In genomic region chr10:35268323-35268722, GRCh38 we compare ENCODE assay signal across 19 cellular contexts.
A peak's percentile ranks its signal among the peaks of the same experiment; 100 is the strongest.
DNase-seq lines count a peak whose midpoint lies in the region; ATAC-seq, FAIRE-seq and TF ChIP-seq lines count a peak whose summit lies in the region.
"Had no signal": no experiment of that assay in that cellular context is flagged by ENCODE, and none has a peak within 500 bp of the region (broad histone marks: within the 10 kb centered on the region; RNA-seq: fewer than 3 reads in every experiment).

No MANE protein-coding gene starts in this region.

- no peaks in the 10 kb centered on the region for H3K9me3 ChIP-seq in A549
- no peaks in the 10 kb centered on the region for H3K9me3 ChIP-seq in DND-41 (ENCODE audit: insufficient read depth, low read length, severe bottlenecking)

- no peak overlapping the region for H2AFZ ChIP-seq in DND-41 (ENCODE audit: low read depth, low read length)

- TF ChIP-seq CTCF in A549 (IDR thresholded peaks at IDR 0.05) (no peak), DND-41 (IDR thresholded peaks at IDR 0.05; ENCODE audit: borderline replicate concordance, extremely low read depth, low read length, poor library complexity, severe bottlenecking) (no peak), omental fat pad (IDR thresholded peaks at IDR 0.05) (no peak), Calu3 (IDR thresholded peaks at IDR 0.05; ENCODE audit: unreplicated experiment) (no peak)

- H3K4me1 ChIP-seq in A549, result peaks cover 22% of the 10 kb centered on the region; the same call in 2 of the 3 replicates
- no peaks in the 10 kb centered on the region for H3K4me1 ChIP-seq in DND-41 (ENCODE audit: insufficient read depth, low read length)

- H3K27ac ChIP-seq in A549, result peak overlapping the region; percentile 58 to 60; a peak in 5 of 6 replicates
- no peak overlapping the region for H3K27ac ChIP-seq in DND-41 (ENCODE audit: low read length)
- H3K27ac ChIP-seq: RWPE1 had no signal

- FAIRE-seq in A549 (lab: Jason Lieb, UNC), result no peak
- FAIRE-seq: A204.1, H54 had no signal

- CTCF ChIA-PET in A549 (lab: Yijun Ruan, JAX), result interaction anchor here (0.6 kb wide), 1 partner anchor 236 kb away, joined by 3 read pairs; no protein-coding TSS in a partner anchor
- CTCF ChIA-PET in Calu3 (lab: Charles Lee), result no interaction called here

- no peak for TF ChIP-seq EP300 in A549 (IDR thresholded peaks at IDR 0.05)

- H3K9ac ChIP-seq in DND-41 (ENCODE audit: low read depth, low read length), result no peak overlapping the region

- H3K36me3 Mint-ChIP-seq in dendritic cell treated with granulocyte-macrophage colony-stimulating factor and Interleukin-4, amounts not matched to agents 40 ng/mL and 50 ng/mL, for 4 days (ENCODE audit: low read depth), result no peaks in the 10 kb centered on the region
- H3K36me3 Mint-ChIP-seq in Calu3 (ENCODE audit: insufficient read depth, unreplicated experiment), result no peaks in the 10 kb centered on the region
- H3K36me3 Mint-ChIP-seq: CD8-positive, alpha-beta memory T cell had no signal

- POLR2A ChIA-PET in A549 (lab: Yijun Ruan, JAX), result no interaction called here

- H3K4me2 ChIP-seq in A549 (no peak overlapping the region; the same call in 2 of the 3 replicates), DND-41 (ENCODE audit: insufficient read depth, low read length) (no peak overlapping the region)

- H3K27me3 Mint-ChIP-seq in dendritic cell treated with granulocyte-macrophage colony-stimulating factor and Interleukin-4, amounts not matched to agents 40 ng/mL and 50 ng/mL, for 4 days, result peaks cover 10% of the 10 kb centered on the region
- no peaks in the 10 kb centered on the region for H3K27me3 Mint-ChIP-seq in Calu3 (ENCODE audit: unreplicated experiment)

- no peak; a peak in 1 of 6 replicates for ATAC-seq in A549
- peak; percentile 60; the same call in 2 of the 3 replicates for ATAC-seq in DND-41 (ENCODE audit: insufficient read depth, low read depth)
- peak; percentile 52 for ATAC-seq in omental fat pad (ENCODE audit: low FRiP score)

- no peaks in the 10 kb centered on the region for H3K9me3 Mint-ChIP-seq in dendritic cell treated with granulocyte-macrophage colony-stimulating factor and Interleukin-4, amounts not matched to agents 40 ng/mL and 50 ng/mL, for 4 days
- no peaks in the 10 kb centered on the region for H3K9me3 Mint-ChIP-seq in Calu3 (ENCODE audit: low read depth, unreplicated experiment)

- no peak overlapping the region for H3K4me3 Mint-ChIP-seq in dendritic cell treated with granulocyte-macrophage colony-stimulating factor and Interleukin-4, amounts not matched to agents 40 ng/mL and 50 ng/mL, for 4 days
- no peak overlapping the region for H3K4me3 Mint-ChIP-seq in Calu3 (ENCODE audit: low read depth, unreplicated experiment)
- H3K4me3 Mint-ChIP-seq: CD8-positive, alpha-beta memory T cell had no signal

- H4K20me1 ChIP-seq in DND-41 (ENCODE audit: insufficient read depth, low read length), result no peaks in the 10 kb centered on the region

- H3K36me3 ChIP-seq in DND-41 (ENCODE audit: insufficient read depth, low read length), result no peaks in the 10 kb centered on the region

- peak overlapping the region; percentile 41 for H3K27ac Mint-ChIP-seq in dendritic cell treated with granulocyte-macrophage colony-stimulating factor and Interleukin-4, amounts not matched to agents 40 ng/mL and 50 ng/mL, for 4 days
- H3K27ac Mint-ChIP-seq in Calu3 (ENCODE audit: unreplicated experiment), result no peak overlapping the region
- H3K27ac Mint-ChIP-seq: CD8-positive, alpha-beta memory T cell had no signal

- no peaks in the 10 kb centered on the region for H3K79me2 ChIP-seq in DND-41 (ENCODE audit: insufficient read depth, low read length)

- BruUV-seq in Calu3 (replicated peaks; lab: Mats Ljungman, UMichigan), result no TSS peak

- intact Hi-C loops in dendritic cell treated with granulocyte-macrophage colony-stimulating factor and Interleukin-4, amounts not matched to agents 40 ng/mL and 50 ng/mL, for 4 days (cut with micrococcal nuclease), result no loop called here
- intact Hi-C loops in Calu3 (cut with micrococcal nuclease; ENCODE audit: unreplicated experiment), result no loop called here

- TF ChIP-seq RAD21 in A549 (conservative IDR thresholded peaks at IDR 0.05 in 1 of 2, IDR thresholded peaks at IDR 0.05 in 1 of 2), result no peak

- H3K27me3 ChIP-seq in DND-41 (ENCODE audit: insufficient read depth, low read length, poor library complexity), result no peaks in the 10 kb centered on the region

- WGBS in A549 (ENCODE audit: missing lambda C conversion rate), result 76% methylated on average over 3 of the region's 3 CpGs

- TF ChIP-seq POLR2A in A549 (IDR thresholded peaks at IDR 0.05; ENCODE audit: low read length), result no peak

- H3K4me3 ChIP-seq in A549 (no peak overlapping the region), DND-41 (ENCODE audit: low read depth in 1 of 2, low read length in 2 of 2) (no peak overlapping the region)

- DNase-seq in A549 (ENCODE audit: low read depth in 1 of 2, low spot score in 1 of 2), result no peak
- DNase-seq in DND-41, result peak; percentile 11
- DNase-seq in omental fat pad (ENCODE audit: low spot score), result no peak
- no peak for DNase-seq in Calu3
- no peak for DNase-seq in OCI-M2 (lab: John Stamatoyannopoulos, UW; ENCODE audit: unreplicated experiment)
- no peak for DNase-seq in anterior cingulate cortex (lab: John Stamatoyannopoulos, UW)
- DNase-seq in hepatic stellate cell (ENCODE audit: low spot score), result no peak
- DNase-seq: C1 segment of cervical spinal cord; CD8-positive, alpha-beta memory T cell; DMS79; NCI-H1417 treated with DMSO at 0.1 percent for 48 hours; NCI-H187 treated with DMSO at 0.1 percent for 48 hours; NCI-H524; PC-3; SIG-M5 had no signal

- peaks cover 34% of the 10 kb centered on the region for H3K4me1 Mint-ChIP-seq in dendritic cell treated with granulocyte-macrophage colony-stimulating factor and Interleukin-4, amounts not matched to agents 40 ng/mL and 50 ng/mL, for 4 days (ENCODE audit: low read depth)
- peaks cover 9% of the 10 kb centered on the region for H3K4me1 Mint-ChIP-seq in Calu3 (ENCODE audit: low read depth, unreplicated experiment)

TF ChIP-seq in A549, 52 proteins besides CTCF, POLR2A, EP300 and RAD21:
- TF ChIP-seq CHD2 (IDR thresholded peaks at IDR 0.05; ENCODE audit: low read length, partially characterized antibody) (no peak), KDM1A (IDR thresholded peaks at IDR 0.05; ENCODE audit: low read depth) (no peak), SREBF2 (IDR thresholded peaks at IDR 0.05) (no peak), MYC (IDR thresholded peaks at IDR 0.05; ENCODE audit: borderline replicate concordance, low read length) (no peak), TP53 (CRISPR knock-in tag; IDR thresholded peaks at IDR 0.05) (no peak), ZSCAN20 (CRISPR knock-in tag; IDR thresholded peaks at IDR 0.05) (no peak), RARB (CRISPR knock-in tag; IDR thresholded peaks at IDR 0.05) (no peak)
- TF ChIP-seq, protein P1, sequence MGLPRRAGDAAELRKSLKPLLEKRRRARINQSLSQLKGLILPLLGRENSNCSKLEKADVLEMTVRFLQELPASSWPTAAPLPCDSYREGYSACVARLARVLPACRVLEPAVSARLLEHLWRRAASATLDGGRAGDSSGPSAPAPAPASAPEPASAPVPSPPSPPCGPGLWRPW (IDR thresholded peaks at IDR 0.05), result no peak
TF ChIP-seq in A549: peak in this region for 0.

Comparison
In these comparisons a context has a peak if more than half of its experiments do, and no peak if none do; other contexts are left out.
1. ATAC-seq: peak in DND-41 (single experiment) and omental fat pad (single experiment); none in A549 (0 of 2).